Comparison of ENCODE assay signal across 16 cellular contexts in genomic region chr10:98225000-98225399, GRCh38. TPM values are rescaled to one million over a fixed set of nuclear protein-coding genes. Genes with fewer than 3 reads are reported as not detected.
"Had no signal": no experiment of that assay in that cellular context is flagged by ENCODE, and none has a peak within 500 bp of the region (broad histone marks: within the 10 kb centered on the region; RNA-seq: fewer than 3 reads in every experiment).

No MANE protein-coding gene starts in this region.

- H3K4me3 ChIP-seq: gastroesophageal sphincter, thyroid gland, vagina had no signal

- DNase-seq: activated CD4-positive, alpha-beta T cell treated with anti-CD3 and anti-CD28 coated beads for 36 hours; activated CD8-positive, alpha-beta memory T cell treated with anti-CD3 and anti-CD28 coated beads, Interleukin-2, amount 50 U/mL, for 4 hours; activated CD8-positive, alpha-beta T cell treated with anti-CD3 and anti-CD28 coated beads for 36 hours; activated naive CD8-positive, alpha-beta T cell treated with anti-CD3 and anti-CD28 coated beads, Interleukin-2, amount 10 ng/mL, durations not matched to agents 7 days and 5 days; activated T-cell treated with anti-CD3 and anti-CD28 coated beads, Interleukin-2, amount 50 U/mL, for 72 hours; aorta; cortex of kidney; left ventricle myocardium superior; posterior cingulate gyrus; small intestine; T-helper 9 cell; thyroid gland had no signal

- ATAC-seq: activated CD4-positive, alpha-beta T cell treated with anti-CD3 and anti-CD28 coated beads for 36 hours; activated CD8-positive, alpha-beta T cell treated with anti-CD3 and anti-CD28 coated beads for 36 hours; activated T-cell treated with anti-CD3 and anti-CD28 coated beads, Interleukin-2, amount 50 U/mL, for 72 hours; esophagus mucosa; gastroesophageal sphincter; left ventricle myocardium superior had no signal

- H3K27ac ChIP-seq: gastroesophageal sphincter, thyroid gland, vagina, VCaP had no signal

- H3K36me3 ChIP-seq: gastroesophageal sphincter, thyroid gland, vagina had no signal

- H3K9me3 ChIP-seq: thyroid gland, vagina had no signal

- H3K27me3 ChIP-seq: gastroesophageal sphincter, thyroid gland, vagina had no signal

RNA-seq across cellular contexts. Expression of gene LOXL4, which starts 43.0 kb away (rescaled TPM):
- total RNA-seq: activated CD4-positive, alpha-beta T cell treated with anti-CD3 and anti-CD28 coated beads for 36 hours; activated CD8-positive, alpha-beta T cell treated with anti-CD3 and anti-CD28 coated beads for 36 hours; activated naive CD8-positive, alpha-beta T cell treated with anti-CD3 and anti-CD28 coated beads, Interleukin-2, amount 10 ng/mL, durations not matched to agents 7 days and 5 days; activated T-cell treated with anti-CD3 and anti-CD28 coated beads, Interleukin-2, amount 50 U/mL, for 72 hours had no signal
